ENCODE assay signal across 16 cellular contexts in genomic region chr3:49668414-49668797, GRCh38. TPM values are rescaled to one million over a fixed set of nuclear protein-coding genes. Genes with fewer than 3 reads are reported as not detected.
DNase-seq lines count a peak whose midpoint lies in the region; ATAC-seq, FAIRE-seq and TF ChIP-seq lines count a peak whose summit lies in the region.
"Had no signal": no experiment of that assay in that cellular context is flagged by ENCODE, and none has a peak within 500 bp of the region (broad histone marks: within the 10 kb centered on the region; RNA-seq: fewer than 3 reads in every experiment).

No MANE protein-coding gene starts in this region.

- no peak for TF ChIP-seq POLR2A in HCT116 (IDR thresholded peaks at IDR 0.05; ENCODE audit: borderline replicate concordance, extremely low read depth, insufficient read depth, insufficient read length)

- intact Hi-C loops in HCT116 (cut with micrococcal nuclease): no loop called here
- intact Hi-C loops in activated naive CD4-positive, alpha-beta T cell treated with anti-CD3 and anti-CD28 coated beads for 36 hours (cut with micrococcal nuclease): no loop called here

- no peaks in the 10 kb centered on the region for H3K36me3 Mint-ChIP-seq in activated naive CD4-positive, alpha-beta T cell treated with anti-CD3 and anti-CD28 coated beads for 36 hours (ENCODE audit: low read depth)

- H3K4me3 ChIP-seq in HCT116 (replicated peaks in 1 of 2; ENCODE audit: low read depth in 1 of 2, low read length in 2 of 2) (no peak overlapping the region), hepatocyte (no peak overlapping the region)
- H3K4me3 ChIP-seq: esophagus muscularis mucosa, mucosa of descending colon, sigmoid colon, thoracic aorta had no signal

- no peaks in the 10 kb centered on the region; the same call in 1 of the 2 replicates for H3K79me2 ChIP-seq in HCT116 (ENCODE audit: insufficient read depth, low read length)
- no peaks in the 10 kb centered on the region for H3K79me2 ChIP-seq in hepatocyte

- H3K4me3 Mint-ChIP-seq in activated naive CD4-positive, alpha-beta T cell treated with anti-CD3 and anti-CD28 coated beads for 36 hours: no peak overlapping the region
- H3K4me3 Mint-ChIP-seq: activated CD8-positive, alpha-beta T cell treated with anti-CD3 and anti-CD28 coated beads, Interleukin-2, amount 10 ng/mL, durations not matched to agents 7 days and 5 days; activated naive CD4-positive, alpha-beta T cell treated with anti-CD3 and anti-CD28 coated beads, Interleukin-2, amount 10 ng/mL, durations not matched to agents 7 days and 5 days; T-helper 2 cell treated with Interferon-gamma antibody and Interleukin-4, amounts not matched to agents 5 μg/mL and 100 μg/mL, for 36 hours had no signal

- WGBS in hepatocyte (ENCODE audit: low lambda C conversion rate, missing lambda C conversion rate): 32% methylated on average over 5 of the region's 5 CpGs

- no TSS peak for BruUV-seq in HCT116 (replicated peaks; lab: Mats Ljungman, UMichigan)

- H2AFZ ChIP-seq in HCT116 (ENCODE audit: low read depth, low read length, poor library complexity, severe bottlenecking): no peak overlapping the region
- H2AFZ ChIP-seq in hepatocyte: no peak overlapping the region

- H3K27me3 ChIP-seq in HCT116 (ENCODE audit: insufficient read depth, low read length) (no peaks in the 10 kb centered on the region), hepatocyte (no peaks in the 10 kb centered on the region)

- DNase-seq in HCT116 (ENCODE audit: low read depth, low spot score): no peak
- DNase-seq in RCC 7860 (ENCODE audit: low spot score): peak; percentile 52
- peak; percentile 33 for DNase-seq in hepatocyte (ENCODE audit: low spot score)
- no peak for DNase-seq in activated naive CD4-positive, alpha-beta T cell treated with anti-CD3 and anti-CD28 coated beads for 36 hours
- no peak for DNase-seq in T-helper 1 cell
- DNase-seq in GOT3 (lab: John Stamatoyannopoulos, UW): no peak
- DNase-seq: activated CD8-positive, alpha-beta T cell treated with anti-CD3 and anti-CD28 coated beads, Interleukin-2, amount 10 ng/mL, durations not matched to agents 7 days and 5 days; activated naive CD4-positive, alpha-beta T cell treated with anti-CD3 and anti-CD28 coated beads, Interleukin-2, amount 10 ng/mL, durations not matched to agents 7 days and 5 days; caudate nucleus; mucosa of descending colon; NCI-H2029 treated with DMSO at 0.1 percent for 48 hours; sigmoid colon had no signal

- TF ChIP-seq CTCF in HCT116 (IDR thresholded peaks at IDR 0.05 in 2 of 3, conservative IDR thresholded peaks at IDR 0.05 in 1 of 3; ENCODE audit: borderline replicate concordance in 1 of 3, insufficient read depth in 1 of 3, low read depth in 2 of 3, low read length in 2 of 3) (no peak), hepatocyte (IDR thresholded peaks at IDR 0.05; ENCODE audit: poor library complexity) (no peak)

- H3K4me1 Mint-ChIP-seq in activated naive CD4-positive, alpha-beta T cell treated with anti-CD3 and anti-CD28 coated beads for 36 hours (ENCODE audit: low read depth): peaks cover 10% of the 10 kb centered on the region

- H3K9me3 ChIP-seq in HCT116 (ENCODE audit: control insufficient read depth in 1 of 2, insufficient read depth in 1 of 2, low read depth in 1 of 2, low read length in 2 of 2): no peaks in the 10 kb centered on the region
- no peaks in the 10 kb centered on the region for H3K9me3 ChIP-seq in hepatocyte (ENCODE audit: low read depth)
- H3K9me3 ChIP-seq: esophagus muscularis mucosa, mucosa of descending colon, sigmoid colon, thoracic aorta had no signal

- H3K9me3 Mint-ChIP-seq in activated naive CD4-positive, alpha-beta T cell treated with anti-CD3 and anti-CD28 coated beads for 36 hours: no peaks in the 10 kb centered on the region
- H3K9me3 Mint-ChIP-seq: activated naive CD4-positive, alpha-beta T cell treated with anti-CD3 and anti-CD28 coated beads, Interleukin-2, amount 10 ng/mL, durations not matched to agents 7 days and 5 days; T-helper 2 cell treated with Interferon-gamma antibody and Interleukin-4, amounts not matched to agents 5 μg/mL and 100 μg/mL, for 36 hours had no signal

- ATAC-seq in HCT116: no peak
- ATAC-seq: activated CD8-positive, alpha-beta T cell treated with anti-CD3 and anti-CD28 coated beads, Interleukin-2, amount 10 ng/mL, durations not matched to agents 7 days and 5 days; mucosa of descending colon had no signal

- RAD21 ChIA-PET in HCT116 (lab: Charles Lee; ENCODE audit: low non-redundant PET in 1 of 2, low total read pairs in 2 of 2, uncharacterized antibody in 2 of 2, unreplicated experiment in 2 of 2): interaction anchor here in 1 of 2 experiments (2.1 kb wide), 1 partner anchor 129 kb away, joined by 7 read pairs; no protein-coding TSS in a partner anchor

- no peaks in the 10 kb centered on the region for H3K9me2 ChIP-seq in HCT116 (ENCODE audit: insufficient read depth)
- H3K9me2 ChIP-seq in hepatocyte (replicated peaks; ENCODE audit: insufficient read depth): no peaks in the 10 kb centered on the region

- POLR2A ChIA-PET in HCT116 (lab: Charles Lee): interaction anchor here (1.5 kb wide), 1 partner anchor 128 kb away, joined by 5 read pairs; no protein-coding TSS in a partner anchor

- peak overlapping the region; percentile 34; the same call in 1 of the 2 replicates for H3K4me2 ChIP-seq in HCT116 (ENCODE audit: low read length)
- peak overlapping the region; percentile 15 for H3K4me2 ChIP-seq in hepatocyte

- H3K27ac ChIP-seq in HCT116 (ENCODE audit: low read depth, low read length) (no peak overlapping the region), hepatocyte (peak overlapping the region; percentile 73), temporal lobe (ENCODE audit: low read depth, low read length) (peak overlapping the region; percentile 57)
- H3K27ac ChIP-seq: esophagus muscularis mucosa, sigmoid colon, thoracic aorta had no signal

- CTCF ChIA-PET in HCT116 (lab: Charles Lee): interaction anchor here (2.1 kb wide), 1 partner anchor 129 kb away, joined by 18 read pairs; no protein-coding TSS in a partner anchor
- CTCF ChIA-PET in activated naive CD4-positive, alpha-beta T cell treated with anti-CD3 and anti-CD28 coated beads for 36 hours (lab: Charles Lee): interaction anchor here (2.1 to 5.4 kb wide), 2 partner anchors 129 kb away, joined by 10 to 171 read pairs; no protein-coding TSS in a partner anchor

- no peak overlapping the region for H3K9ac ChIP-seq in HCT116 (ENCODE audit: low read length)

- no peak for FAIRE-seq in RCC 7860 (lab: Jason Lieb, UNC)

- no peak overlapping the region for H3K27ac Mint-ChIP-seq in activated naive CD4-positive, alpha-beta T cell treated with anti-CD3 and anti-CD28 coated beads for 36 hours
- H3K27ac Mint-ChIP-seq: activated CD8-positive, alpha-beta T cell treated with anti-CD3 and anti-CD28 coated beads, Interleukin-2, amount 10 ng/mL, durations not matched to agents 7 days and 5 days; activated naive CD4-positive, alpha-beta T cell treated with anti-CD3 and anti-CD28 coated beads, Interleukin-2, amount 10 ng/mL, durations not matched to agents 7 days and 5 days; T-helper 2 cell treated with Interferon-gamma antibody and Interleukin-4, amounts not matched to agents 5 μg/mL and 100 μg/mL, for 36 hours had no signal

- H3K27me3 Mint-ChIP-seq in activated naive CD4-positive, alpha-beta T cell treated with anti-CD3 and anti-CD28 coated beads for 36 hours (ENCODE audit: low read depth): no peaks in the 10 kb centered on the region

- H3K36me3 ChIP-seq in HCT116 (ENCODE audit: control insufficient read depth in 1 of 2, insufficient read depth in 2 of 2, low read length in 2 of 2): no peaks in the 10 kb centered on the region
- H3K36me3 ChIP-seq in hepatocyte (replicated peaks; ENCODE audit: insufficient read depth, low read depth): no peaks in the 10 kb centered on the region
- H3K36me3 ChIP-seq: esophagus muscularis mucosa, sigmoid colon, thoracic aorta had no signal

- no peak for TF ChIP-seq RAD21 in HCT116 (IDR thresholded peaks at IDR 0.05; ENCODE audit: low read depth)

- H3K4me1 ChIP-seq in HCT116 (ENCODE audit: control insufficient read depth in 1 of 2, insufficient read depth in 2 of 2, low read length in 2 of 2) (peaks cover 6 to 39% of the 10 kb centered on the region in 2 experiments; a peak in 3 of 4 replicates), hepatocyte (ENCODE audit: insufficient read depth) (peaks cover 37% of the 10 kb centered on the region)

- H4K20me1 ChIP-seq in HCT116 (ENCODE audit: insufficient read depth): no peaks in the 10 kb centered on the region
- H4K20me1 ChIP-seq in hepatocyte (ENCODE audit: insufficient read depth, poor library complexity, severe bottlenecking): no peaks in the 10 kb centered on the region

TF ChIP-seq in HCT116, 20 proteins besides CTCF, POLR2A, EP300 and RAD21 (continues in another document):
- no peak for TF ChIP-seq POLR2AphosphoS5 (IDR thresholded peaks at IDR 0.05; ENCODE audit: low read depth, low read length)
- TF ChIP-seq SRF (IDR thresholded peaks at IDR 0.05; ENCODE audit: low read depth): no peak
- TF ChIP-seq EGR1 (IDR thresholded peaks at IDR 0.05; ENCODE audit: low read depth): no peak
- TF ChIP-seq EZH2 (IDR thresholded peaks at IDR 0.05): no peak
- no peak for TF ChIP-seq SIN3A (IDR thresholded peaks at IDR 0.05; ENCODE audit: low read depth)

RNA-seq across cellular contexts. Expression of gene APEH, which starts 5.7 kb away (rescaled TPM):
- total RNA-seq in HCT116 (2021; ENCODE audit: unreplicated experiment) (246 TPM), hepatocyte (120 and 125 TPM in 2 replicates), temporal lobe (47.0 TPM)
- polyA plus RNA-seq in HCT116 (2012): 185 and 207 TPM in 2 replicates
- 138 and 148 TPM in 2 replicates for polyA plus RNA-seq in hepatocyte
- 100 to 1,000 TPM; 120 to 122 TPM for total RNA-seq in activated naive CD4-positive, alpha-beta T cell treated with anti-CD3 and anti-CD28 coated beads for 36 hours

RNA-seq across cellular contexts. Expression of gene MST1, which starts 20.9 kb away (rescaled TPM):
- total RNA-seq in HCT116 (2021; ENCODE audit: unreplicated experiment): 15.4 TPM
- 11.6 and 11.8 TPM in 2 replicates for polyA plus RNA-seq in HCT116 (2012)
- total RNA-seq in hepatocyte: 90.3 and 116 TPM in 2 replicates
- polyA plus RNA-seq in hepatocyte: 137 and 158 TPM in 2 replicates
- 5.2 TPM for total RNA-seq in temporal lobe
- total RNA-seq in activated naive CD4-positive, alpha-beta T cell treated with anti-CD3 and anti-CD28 coated beads for 36 hours: 10 to 100 TPM; 10.7 to 13.1 TPM

RNA-seq across cellular contexts. Expression of gene RNF123, which starts 21.0 kb away (rescaled TPM):
- 71.9 TPM for total RNA-seq in HCT116 (2021; ENCODE audit: unreplicated experiment)
- 49.7 and 51.5 TPM in 2 replicates for polyA plus RNA-seq in HCT116 (2012)
- 27.7 and 32.1 TPM in 2 replicates for total RNA-seq in hepatocyte
- polyA plus RNA-seq in hepatocyte: 34.6 and 39.1 TPM in 2 replicates
- total RNA-seq in temporal lobe: 22.6 TPM
- total RNA-seq in activated naive CD4-positive, alpha-beta T cell treated with anti-CD3 and anti-CD28 coated beads for 36 hours: 10 to 100 TPM; 20.3 to 21.5 TPM

RNA-seq across cellular contexts. Expression of gene AMIGO3, which starts 51.1 kb away (rescaled TPM):
- total RNA-seq in HCT116 (2021; ENCODE audit: unreplicated experiment): 0.32 TPM
- polyA plus RNA-seq in HCT116 (2012): 1.1 and 1.3 TPM in 2 replicates
- 0.57 and 0.76 TPM in 2 replicates for total RNA-seq in hepatocyte
- polyA plus RNA-seq in hepatocyte: 1.7 and 2.4 TPM in 2 replicates
- total RNA-seq in temporal lobe: 0.25 TPM
- not detected for total RNA-seq in activated naive CD4-positive, alpha-beta T cell treated with anti-CD3 and anti-CD28 coated beads for 36 hours
- total RNA-seq: mucosa of descending colon had no signal

RNA-seq across cellular contexts. Expression of gene GMPPB, which starts 55.3 kb away (rescaled TPM):
- total RNA-seq in HCT116 (2021; ENCODE audit: unreplicated experiment) (24.1 TPM), hepatocyte (24.3 and 31.5 TPM in 2 replicates), temporal lobe (5.7 TPM)
- polyA plus RNA-seq in HCT116 (2012): 18.6 and 26.6 TPM in 2 replicates
- 41.0 and 48.7 TPM in 2 replicates for polyA plus RNA-seq in hepatocyte
- 10 to 100 TPM; 25.6 to 27.4 TPM for total RNA-seq in activated naive CD4-positive, alpha-beta T cell treated with anti-CD3 and anti-CD28 coated beads for 36 hours

Comparison
In these comparisons a context has a peak if more than half of its experiments do, and no peak if none do; other contexts are left out.
1. DNase-seq: peak in RCC 7860 (single experiment) and hepatocyte (single experiment); none in HCT116 (single experiment), activated naive CD4-positive, alpha-beta T cell treated with anti-CD3 and anti-CD28 coated beads for 36 hours (single experiment), T-helper 1 cell (0 of 5) and GOT3 (single experiment).